Comparison of ENCODE assay signal across 7 cellular contexts in the genomic region with DNA sequence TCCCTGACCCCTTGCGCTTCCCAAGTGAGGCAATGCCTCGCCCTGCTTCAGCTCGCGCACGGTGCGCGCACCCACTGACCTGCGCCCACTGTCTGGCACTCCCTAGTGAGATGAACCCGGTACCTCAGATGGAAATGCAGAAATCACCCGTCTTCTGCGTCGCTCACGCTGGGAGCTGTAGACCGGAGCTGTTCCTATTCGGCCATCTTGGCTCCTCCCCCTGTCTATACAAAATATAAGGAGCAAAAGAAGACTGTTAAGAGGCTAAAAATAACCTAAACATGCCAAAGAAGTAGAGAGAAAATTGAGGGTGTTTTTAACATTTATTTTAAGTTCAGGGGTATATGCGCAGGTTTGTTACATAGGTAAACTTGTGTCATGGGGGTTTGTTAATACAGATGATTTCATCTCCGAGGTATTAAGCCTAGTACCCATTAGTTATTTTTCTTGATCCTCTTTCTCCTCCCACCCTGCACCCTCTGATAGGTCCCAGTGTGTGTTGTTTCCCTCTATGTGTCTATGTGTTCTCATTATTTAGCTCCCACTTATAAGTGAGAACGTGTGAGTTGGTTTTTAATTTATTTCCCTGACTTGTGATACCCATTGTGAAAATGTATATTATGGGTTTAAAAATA.
DNase-seq lines count a peak whose midpoint lies in the region; ATAC-seq and TF ChIP-seq lines count a peak whose summit lies in the region.
"Not testable (repeated sequence)": the region's sequence is repeated elsewhere in the genome, so short reads cannot be mapped to it uniquely, and the experiment has no call there.

No MANE protein-coding gene starts in this region.

- not testable (repeated sequence) for H3K9me3 ChIP-seq in OCI-LY3 (ENCODE audit: insufficient read depth, low read length)

- H3K4me1 ChIP-seq in OCI-LY3 (ENCODE audit: low read length): peaks cover 31% of the 10 kb centered on the region

- H2AFZ ChIP-seq in OCI-LY3 (ENCODE audit: low read depth, low read length): not testable (repeated sequence)

- intact Hi-C loops in natural killer cell (cut with micrococcal nuclease): not testable (repeated sequence)

- H3K4me2 ChIP-seq in OCI-LY3 (ENCODE audit: low read length): peak overlapping the region; percentile 74

- not testable (repeated sequence) for TF ChIP-seq POLR2A in GM18505 (IDR thresholded peaks at IDR 0.05; ENCODE audit: borderline replicate concordance, extremely low read depth, insufficient read depth, insufficient read length)

- H4K20me1 ChIP-seq in OCI-LY3 (ENCODE audit: insufficient read depth, low read length): not testable (repeated sequence)

- H3K36me3 ChIP-seq in OCI-LY3 (replicated peaks; ENCODE audit: low read depth, low read length): not testable (repeated sequence)

- peak overlapping the region; percentile 32; the same call in 1 of the 2 replicates for H3K4me3 ChIP-seq in OCI-LY3 (ENCODE audit: low read length)

- peaks cover 19% of the 10 kb centered on the region for H3K4me1 Mint-ChIP-seq in chondrocyte (ENCODE audit: low read depth)
- H3K4me1 Mint-ChIP-seq in natural killer cell: peaks cover 28 to 31% of the 10 kb centered on the region in 2 donors

- peak overlapping the region; percentile 48; the same call in 1 of the 2 replicates for H3K9ac ChIP-seq in OCI-LY3 (ENCODE audit: low read length)

- H3K27me3 ChIP-seq in OCI-LY3 (ENCODE audit: low read depth, low read length): not testable (repeated sequence)

- H3K27ac ChIP-seq in OCI-LY3 (ENCODE audit: low read length): peak overlapping the region; percentile 88

- H3K4me3 Mint-ChIP-seq in chondrocyte (ENCODE audit: unreplicated experiment) (peak overlapping the region; percentile 73), natural killer cell (peak overlapping the region; percentile 69)

- peak; percentile 25 for ATAC-seq in GM18505 (IDR thresholded peaks at IDR 0.05; ENCODE audit: unreplicated experiment)
- peak; percentile 10 for ATAC-seq in GM21576 (IDR thresholded peaks at IDR 0.05; ENCODE audit: unreplicated experiment)
- peak; percentile 2 for ATAC-seq in HG03103 (IDR thresholded peaks at IDR 0.05; ENCODE audit: low read depth, unreplicated experiment)
- not testable (repeated sequence) for ATAC-seq in natural killer cell

- H3K79me2 ChIP-seq in OCI-LY3 (ENCODE audit: low read length): not testable (repeated sequence)

- not testable (repeated sequence) for H3K9me3 Mint-ChIP-seq in chondrocyte (ENCODE audit: low read depth); natural killer cell

- not testable (repeated sequence) for H3K27me3 Mint-ChIP-seq in chondrocyte (ENCODE audit: low read depth); natural killer cell (ENCODE audit: low read depth in 2 of 2)

- peak overlapping the region; percentile 66 for H3K27ac Mint-ChIP-seq in chondrocyte (ENCODE audit: unreplicated experiment)
- H3K27ac Mint-ChIP-seq in natural killer cell: peak overlapping the region; percentile 88 to 96

- not testable (repeated sequence) for TF ChIP-seq CTCF in OCI-LY3 (IDR thresholded peaks at IDR 0.05; ENCODE audit: low read depth, low read length); chondrocyte (IDR thresholded peaks at IDR 0.05); natural killer cell (IDR thresholded peaks at IDR 0.05)

- not testable (repeated sequence) for H3K36me3 Mint-ChIP-seq in chondrocyte (ENCODE audit: low read depth); natural killer cell

- DNase-seq in NCI-H1417 (lab: John Stamatoyannopoulos, UW): peak; percentile 36 to 85 (median 38)
- DNase-seq in chondrocyte (ENCODE audit: low spot score); natural killer cell: not testable (repeated sequence)
